In genomic region chrX:107825698-107826285, GRCh38 we compare ENCODE assay signal across 8 cellular contexts. TPM values are rescaled to one million over a fixed set of nuclear protein-coding genes. Genes with fewer than 3 reads are reported as not detected.
A peak's percentile ranks its signal among the peaks of the same experiment; 100 is the strongest.
DNase-seq lines count a peak whose midpoint lies in the region; ATAC-seq, FAIRE-seq and TF ChIP-seq lines count a peak whose summit lies in the region.

MID2 (plus strand) TSS chrX:107825866; CDS start chrX:107826427, 561 bp downstream.

- H3K9me3 Mint-ChIP-seq in Caco-2 (ENCODE audit: unreplicated experiment): no peaks in the 10 kb centered on the region
- no peaks in the 10 kb centered on the region for H3K9me3 Mint-ChIP-seq in activated CD8-positive, alpha-beta memory T cell treated with anti-CD3 and anti-CD28 coated beads, Interleukin-2, amount 10 ng/mL, durations not matched to agents 7 days and 5 days (ENCODE audit: low read depth)

- no peaks in the 10 kb centered on the region for H3K36me3 Mint-ChIP-seq in Caco-2 (ENCODE audit: insufficient read depth, unreplicated experiment)
- peaks cover 2% of the 10 kb centered on the region for H3K36me3 Mint-ChIP-seq in activated CD8-positive, alpha-beta memory T cell treated with anti-CD3 and anti-CD28 coated beads, Interleukin-2, amount 10 ng/mL, durations not matched to agents 7 days and 5 days

- TF ChIP-seq POLR2A in endothelial cell of umbilical vein (IDR thresholded peaks at IDR 0.05; ENCODE audit: low read depth, low read length): no peak

- H3K4me2 ChIP-seq in endothelial cell of umbilical vein (ENCODE audit: insufficient read depth, low read length): peak within 1 kb of the TSS; percentile 89

- H4K20me1 ChIP-seq in endothelial cell of umbilical vein (replicated peaks; ENCODE audit: control insufficient read depth, extremely low read depth, insufficient read depth, low read length): no peaks in the 10 kb centered on the region

- BruUV-seq in Caco-2 (replicated peaks; lab: Mats Ljungman, UMichigan): no TSS peak
- no TSS peak for BruUV-seq in endothelial cell of umbilical vein (replicated peaks; lab: Mats Ljungman, UMichigan)

- peak; percentile 43 to 55 for DNase-seq in Caco-2
- peak; percentile 49 for DNase-seq in H4 (ENCODE audit: low spot score)
- peak; percentile 31 for DNase-seq in NCI-H2029 (lab: John Stamatoyannopoulos, UW)
- DNase-seq in activated CD8-positive, alpha-beta memory T cell treated with anti-CD3 and anti-CD28 coated beads, Interleukin-2, amount 10 ng/mL, durations not matched to agents 7 days and 5 days: peak; percentile 61
- DNase-seq in endothelial cell of umbilical vein (ENCODE audit: low read depth, low spot score): peak; percentile 53
- DNase-seq in stimulated activated naive CD4-positive, alpha-beta T cell (lab: John Stamatoyannopoulos, UW): peak; percentile 30 to 73 (median 48)
- DNase-seq in CD1c-positive myeloid dendritic cell (ENCODE audit: extremely low spot score): no peak

- H3K36me3 ChIP-seq in Caco-2 (ENCODE audit: control insufficient read depth, insufficient read depth, low read length) (no peaks in the 10 kb centered on the region), endothelial cell of umbilical vein (ENCODE audit: control insufficient read depth in 2 of 2, extremely low read depth in 1 of 2, insufficient read depth in 2 of 2, low read length in 2 of 2) (no peaks in the 10 kb centered on the region), mucosa of rectum (ENCODE audit: control insufficient read depth in 2 of 2, insufficient read depth in 2 of 2, low read length in 2 of 2) (no peaks in the 10 kb centered on the region)

- H2AFZ ChIP-seq in endothelial cell of umbilical vein (ENCODE audit: low read depth, low read length): peak within 1 kb of the TSS; percentile 28

- CTCF ChIA-PET in Caco-2 (lab: Charles Lee) (no interaction called here), endothelial cell of umbilical vein (lab: Charles Lee) (interaction anchor here (0.9 to 1.7 kb wide), 5 partner anchors 48 to 166 kb away, joined by 3 to 6 read pairs (median 4); partner anchors contain the start of genes NCBP2L and TSC22D3)
- CTCF ChIA-PET in activated CD8-positive, alpha-beta memory T cell treated with anti-CD3 and anti-CD28 coated beads, Interleukin-2, amount 10 ng/mL, durations not matched to agents 7 days and 5 days (lab: Charles Lee): interaction anchor here (1.8 kb wide), 1 partner anchor 827 kb away, joined by 3 read pairs; no protein-coding TSS in a partner anchor

- H3K79me2 ChIP-seq in endothelial cell of umbilical vein (ENCODE audit: control insufficient read depth, insufficient read depth, low read length): peaks cover 30% of the 10 kb centered on the region

- H3K4me1 ChIP-seq in Caco-2: no peaks in the 10 kb centered on the region
- peaks cover 14% of the 10 kb centered on the region for H3K4me1 ChIP-seq in endothelial cell of umbilical vein (ENCODE audit: control insufficient read depth, extremely low read depth, insufficient read depth, low read length)
- peaks cover 0 to 2% of the 10 kb centered on the region in 2 donors for H3K4me1 ChIP-seq in mucosa of rectum (ENCODE audit: control insufficient read depth in 2 of 2, insufficient read depth in 2 of 2, low read length in 2 of 2)

- TF ChIP-seq CTCF in Caco-2 (IDR thresholded peaks at IDR 0.05; ENCODE audit: insufficient read depth in 1 of 2, low read depth in 1 of 2, low read length in 1 of 2, severe bottlenecking in 1 of 2, unreplicated experiment in 1 of 2): no peak
- no peak for TF ChIP-seq CTCF in endothelial cell of umbilical vein (IDR thresholded peaks at IDR 0.05; ENCODE audit: extremely low read depth in 1 of 2, insufficient read depth in 1 of 2, low read depth in 1 of 2, low read length in 2 of 2)

- no peaks in the 10 kb centered on the region for H3K9me1 ChIP-seq in endothelial cell of umbilical vein (replicated peaks; ENCODE audit: control insufficient read depth, extremely low read depth, insufficient read depth, low read length)

- no peak within 1 kb of the TSS for H3K27ac Mint-ChIP-seq in Caco-2 (ENCODE audit: unreplicated experiment)
- H3K27ac Mint-ChIP-seq in activated CD8-positive, alpha-beta memory T cell treated with anti-CD3 and anti-CD28 coated beads, Interleukin-2, amount 10 ng/mL, durations not matched to agents 7 days and 5 days: peak within 1 kb of the TSS; percentile 68

- H3K27me3 Mint-ChIP-seq in Caco-2 (ENCODE audit: insufficient read depth, unreplicated experiment): peaks cover 13% of the 10 kb centered on the region
- peaks cover 3% of the 10 kb centered on the region for H3K27me3 Mint-ChIP-seq in activated CD8-positive, alpha-beta memory T cell treated with anti-CD3 and anti-CD28 coated beads, Interleukin-2, amount 10 ng/mL, durations not matched to agents 7 days and 5 days

- POLR2A ChIA-PET in Caco-2 (lab: Charles Lee): no interaction called here
- POLR2A ChIA-PET in endothelial cell of umbilical vein (lab: Charles Lee): no interaction called here

- FAIRE-seq in endothelial cell of umbilical vein (lab: Jason Lieb, UNC): peak; percentile 60

- peak within 1 kb of the TSS; percentile 50 for H3K4me3 ChIP-seq in Caco-2 (ENCODE audit: low read depth, low read length)
- H3K4me3 ChIP-seq in endothelial cell of umbilical vein (replicated peaks in 1 of 3; ENCODE audit: insufficient read depth in 1 of 3, low read depth in 1 of 3, low read length in 3 of 3): peak within 1 kb of the TSS; percentile 50 to 54 (median 54)
- H3K4me3 ChIP-seq in mucosa of rectum (ENCODE audit: low read length in 2 of 2): peak within 1 kb of the TSS; percentile 54 to 63

- ATAC-seq in activated CD8-positive, alpha-beta memory T cell treated with anti-CD3 and anti-CD28 coated beads, Interleukin-2, amount 10 ng/mL, durations not matched to agents 7 days and 5 days: peak; percentile 58

- H3K9me3 ChIP-seq in Caco-2 (no peaks in the 10 kb centered on the region), endothelial cell of umbilical vein (replicated peaks; ENCODE audit: control insufficient read depth, insufficient read depth, low read length) (no peaks in the 10 kb centered on the region), mucosa of rectum (ENCODE audit: control insufficient read depth in 2 of 2, low read length in 2 of 2) (no peaks in the 10 kb centered on the region)

- intact Hi-C loops in Caco-2 (cut with micrococcal nuclease; ENCODE audit: unreplicated experiment) (no loop called here), endothelial cell of umbilical vein (cut with micrococcal nuclease) (loop anchor here (2.0 to 10.0 kb wide), 3 partner anchors 25 to 67 kb away; no protein-coding TSS in a partner anchor)

- H3K9ac ChIP-seq in endothelial cell of umbilical vein (replicated peaks; ENCODE audit: extremely low read depth, insufficient read depth, low read length) (peak within 1 kb of the TSS; percentile 85), mucosa of rectum (ENCODE audit: low read depth in 1 of 2, low read length in 2 of 2) (peak within 1 kb of the TSS; percentile 47 to 56)

- dilution Hi-C loops in endothelial cell of umbilical vein (cut with MboI; ENCODE audit: extremely low pct_ligation_motif_present, low sequenced_read_pairs): no loop called here

- peaks cover 6% of the 10 kb centered on the region for H3K4me1 Mint-ChIP-seq in Caco-2 (ENCODE audit: low read depth, unreplicated experiment)
- peaks cover 20% of the 10 kb centered on the region for H3K4me1 Mint-ChIP-seq in activated CD8-positive, alpha-beta memory T cell treated with anti-CD3 and anti-CD28 coated beads, Interleukin-2, amount 10 ng/mL, durations not matched to agents 7 days and 5 days

- H3K27me3 ChIP-seq in Caco-2 (replicated peaks; ENCODE audit: control insufficient read depth, insufficient read depth, low read length) (no peaks in the 10 kb centered on the region), endothelial cell of umbilical vein (ENCODE audit: control insufficient read depth in 2 of 2, insufficient read depth in 2 of 2, low read length in 2 of 2) (no peaks in the 10 kb centered on the region), mucosa of rectum (ENCODE audit: control insufficient read depth in 2 of 2, insufficient read depth in 2 of 2, low read length in 2 of 2) (no peaks in the 10 kb centered on the region)

- H3K27ac ChIP-seq in endothelial cell of umbilical vein (ENCODE audit: insufficient read depth, low read depth, low read length) (peak within 1 kb of the TSS; percentile 76), mucosa of rectum (ENCODE audit: low read depth in 2 of 2, low read length in 2 of 2) (peak within 1 kb of the TSS; percentile 67 to 70)

- H3K4me3 Mint-ChIP-seq in Caco-2 (ENCODE audit: unreplicated experiment): peak within 1 kb of the TSS; percentile 72
- peak within 1 kb of the TSS; percentile 70 for H3K4me3 Mint-ChIP-seq in activated CD8-positive, alpha-beta memory T cell treated with anti-CD3 and anti-CD28 coated beads, Interleukin-2, amount 10 ng/mL, durations not matched to agents 7 days and 5 days

TF ChIP-seq in endothelial cell of umbilical vein, 7 proteins besides CTCF, POLR2A, EP300 and RAD21:
- TF ChIP-seq POLR2AphosphoS5 (IDR thresholded peaks at IDR 0.05; ENCODE audit: insufficient read depth, low read depth, low read length): no peak
- no peak for TF ChIP-seq MYC (IDR thresholded peaks at IDR 0.05; ENCODE audit: low read depth, low read length)

RNA-seq across cellular contexts. Expression of gene MID2, which starts in this region (rescaled TPM):
- total RNA-seq in Caco-2 (2022): 1.8 and 1.9 TPM in 2 replicates
- 13.4 and 14.2 TPM in 2 replicates for total RNA-seq in H4 (2014; rRNA removed; shearing (Covaris generic))
- total RNA-seq in activated CD8-positive, alpha-beta memory T cell treated with anti-CD3 and anti-CD28 coated beads, Interleukin-2, amount 10 ng/mL, durations not matched to agents 7 days and 5 days: 1 to 10 TPM; 3.2 to 3.8 TPM
- total RNA-seq in endothelial cell of umbilical vein: 23.0 and 25.3 TPM in 2 replicates
- polyA plus RNA-seq in endothelial cell of umbilical vein: 16.4 and 19.8 TPM in 2 replicates
- polyA plus RNA-seq in endothelial cell of umbilical vein (2011; cell fraction: cytosol; rRNA removed): 12.6 and 14.0 TPM in 2 replicates
- polyA plus RNA-seq in endothelial cell of umbilical vein (2011; cell fraction: nucleus; rRNA removed): 21.4 and 25.8 TPM in 2 replicates
- polyA plus RNA-seq in endothelial cell of umbilical vein (2012): 20.7 and 23.6 TPM in 2 replicates
- polyA minus RNA-seq in endothelial cell of umbilical vein: 98.7 and 112 TPM in 2 replicates
- 4.7 TPM for polyA minus RNA-seq in endothelial cell of umbilical vein (2011; cell fraction: cytosol; rRNA and poly(A)+ RNA removed)
- polyA minus RNA-seq in endothelial cell of umbilical vein (2011; cell fraction: nucleus; rRNA and poly(A)+ RNA removed): 50.0 and 55.1 TPM in 2 replicates
